ENCODE assay signal across 30 cellular contexts in the genomic region with DNA sequence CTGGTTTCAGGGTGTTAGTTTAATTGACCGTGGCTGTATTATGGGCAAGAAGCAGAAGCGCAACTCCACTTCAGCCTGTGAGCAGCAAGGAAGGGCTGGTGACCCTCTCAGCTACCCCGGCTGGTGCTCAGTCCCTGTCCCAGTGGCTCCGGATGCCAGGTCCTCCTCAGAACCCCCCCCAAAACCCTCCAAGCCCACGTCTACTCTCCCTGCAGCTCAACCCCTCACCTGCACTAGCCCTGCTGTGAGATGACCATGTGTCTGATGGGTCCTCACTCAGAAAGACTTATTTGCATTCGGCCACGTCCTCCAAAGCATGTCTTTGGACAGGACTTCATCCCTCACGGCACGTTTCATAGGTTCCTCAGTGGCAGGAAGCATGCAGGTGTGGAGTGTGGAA.
"Had no signal": no experiment of that assay in that cellular context is flagged by ENCODE, and none has a peak within 500 bp of the region (broad histone marks: within the 10 kb centered on the region; RNA-seq: fewer than 3 reads in every experiment).

No MANE protein-coding gene starts in this region.

- H3K27me3 Mint-ChIP-seq: activated B cell treated with CpG ODN at 0.5 μM for 24 hours; activated naive CD8-positive, alpha-beta T cell; central memory CD8-positive, alpha-beta T cell; dendritic cell treated with granulocyte-macrophage colony-stimulating factor and Interleukin-4, amounts not matched to agents 40 ng/mL and 50 ng/mL, for 4 days; T-helper 17 cell had no signal

- H3K4me3 ChIP-seq: coronary artery, dorsolateral prefrontal cortex had no signal

- ATAC-seq: activated CD4-positive, CD25-positive, alpha-beta regulatory T cell treated with anti-CD3 and anti-CD28 coated beads, Interleukin-2, amount 50 U/mL, for 24 hours; activated T-cell treated with anti-CD3 and anti-CD28 coated beads, Interleukin-2, amount 50 U/mL, for 4 hours; activated T-helper 17 cell treated with anti-CD3 and anti-CD28 coated beads, Interleukin-2, amount 50 U/mL, for 72 hours; effector memory CD8-positive, alpha-beta T cell; T-helper 17 cell had no signal

- H3K4me1 Mint-ChIP-seq: activated B cell treated with CpG ODN at 0.5 μM for 24 hours; activated CD4-positive, alpha-beta memory T cell treated with anti-CD3 and anti-CD28 coated beads, Interleukin-2, amount 10 ng/mL, durations not matched to agents 7 days and 5 days; activated CD4-positive, alpha-beta T cell treated with anti-CD3 and anti-CD28 coated beads, Interleukin-2, amount 10 ng/mL, durations not matched to agents 7 days and 5 days; activated T-helper 17 cell treated with anti-CD3 and anti-CD28 coated beads, Interleukin-2, amount 50 U/mL, for 72 hours; T-helper 17 cell had no signal

- DNase-seq: activated B cell treated with CpG ODN at 0.5 μM for 24 hours; activated CD4-positive, alpha-beta memory T cell treated with anti-CD3 and anti-CD28 coated beads, Interleukin-2, amount 10 ng/mL, durations not matched to agents 7 days and 5 days; activated CD4-positive, alpha-beta T cell treated with anti-CD3 and anti-CD28 coated beads, Interleukin-2, amount 10 ng/mL, durations not matched to agents 7 days and 5 days; activated CD4-positive, alpha-beta T cell treated with anti-CD3 and anti-CD28 coated beads, Interleukin-2, amount 50 U/mL, for 4 hours; activated CD8-positive, alpha-beta memory T cell treated with anti-CD3 and anti-CD28 coated beads, Interleukin-2, amount 50 U/mL, for 48 hours; activated effector memory CD4-positive, alpha-beta T cell treated with Interleukin-2 at 50 U/mL for 16 hours; activated gamma-delta T cell treated with Interleukin-2 at 50 U/mL for 16 hours; activated naive CD4-positive, alpha-beta T cell treated with anti-CD3 and anti-CD28 coated beads, Interleukin-2, amount 50 U/mL, for 16 hours; activated naive CD4-positive, alpha-beta T cell treated with Interleukin-2 at 50 U/mL for 16 hours; activated T-cell treated with anti-CD3 and anti-CD28 coated beads for 4 hours; activated T-cell treated with anti-CD3 and anti-CD28 coated beads, Interleukin-2, amount 50 U/mL, for 4 hours; amniotic stem cell; anterior cingulate cortex; brain microvascular endothelial cell; dorsolateral prefrontal cortex; effector CD4-positive, alpha-beta T cell; effector memory CD8-positive, alpha-beta T cell; foreskin fibroblast; T-helper 1 cell; T-helper 17 cell; T1000; WERI-Rb-1 had no signal

- H3K27ac ChIP-seq: brain microvascular endothelial cell, coronary artery, dorsolateral prefrontal cortex, epithelial cell of prostate, WERI-Rb-1 had no signal

- H3K27ac Mint-ChIP-seq: activated B cell treated with CpG ODN at 0.5 μM for 24 hours; activated CD4-positive, alpha-beta memory T cell treated with anti-CD3 and anti-CD28 coated beads, Interleukin-2, amount 10 ng/mL, durations not matched to agents 7 days and 5 days; activated CD4-positive, alpha-beta T cell treated with anti-CD3 and anti-CD28 coated beads, Interleukin-2, amount 10 ng/mL, durations not matched to agents 7 days and 5 days; activated naive CD8-positive, alpha-beta T cell; activated T-helper 17 cell treated with anti-CD3 and anti-CD28 coated beads, Interleukin-2, amount 50 U/mL, for 72 hours; dendritic cell treated with granulocyte-macrophage colony-stimulating factor and Interleukin-4, amounts not matched to agents 40 ng/mL and 50 ng/mL, for 4 days; effector memory CD8-positive, alpha-beta T cell; T-helper 17 cell; T-helper 2 cell treated with Interferon-gamma antibody and Interleukin-4, amounts not matched to agents 5 μg/mL and 100 μg/mL, for 36 hours had no signal

- H3K36me3 ChIP-seq: brain microvascular endothelial cell, WERI-Rb-1 had no signal

- H3K27me3 ChIP-seq: brain microvascular endothelial cell, dorsolateral prefrontal cortex had no signal

- H3K4me3 Mint-ChIP-seq: activated B cell treated with CpG ODN at 0.5 μM for 24 hours; activated CD4-positive, alpha-beta memory T cell treated with anti-CD3 and anti-CD28 coated beads, Interleukin-2, amount 10 ng/mL, durations not matched to agents 7 days and 5 days; activated CD4-positive, alpha-beta T cell treated with anti-CD3 and anti-CD28 coated beads, Interleukin-2, amount 10 ng/mL, durations not matched to agents 7 days and 5 days; activated naive CD8-positive, alpha-beta T cell; activated T-cell treated with anti-CD3 and anti-CD28 coated beads, Interleukin-2, amount 50 U/mL, for 4 hours; activated T-helper 17 cell treated with anti-CD3 and anti-CD28 coated beads, Interleukin-2, amount 50 U/mL, for 72 hours; central memory CD8-positive, alpha-beta T cell; dendritic cell treated with granulocyte-macrophage colony-stimulating factor and Interleukin-4, amounts not matched to agents 40 ng/mL and 50 ng/mL, for 4 days; effector memory CD8-positive, alpha-beta T cell; T-helper 17 cell; T-helper 2 cell treated with Interferon-gamma antibody and Interleukin-4, amounts not matched to agents 5 μg/mL and 100 μg/mL, for 36 hours had no signal
